33 cellular contexts compared by ENCODE assay signal in genomic region chr12:26055087-26055486, GRCh38.
"Had no signal": no experiment of that assay in that cellular context is flagged by ENCODE, and none has a peak within 500 bp of the region (broad histone marks: within the 10 kb centered on the region; RNA-seq: fewer than 3 reads in every experiment).

No MANE protein-coding gene starts in this region.

- H3K9me3 ChIP-seq: adrenal gland, body of pancreas, esophagus squamous epithelium, gastroesophageal sphincter had no signal

- H3K36me3 ChIP-seq: adrenal gland, esophagus squamous epithelium had no signal

- H3K27me3 ChIP-seq: adrenal gland, body of pancreas, esophagus squamous epithelium, gastroesophageal sphincter, heart right ventricle had no signal

- DNase-seq: activated CD4-positive, alpha-beta T cell treated with anti-CD3 and anti-CD28 coated beads for 1 hour; activated CD4-positive, alpha-beta T cell treated with anti-CD3 and anti-CD28 coated beads for 48 hours; activated CD4-positive, alpha-beta T cell treated with anti-CD3 and anti-CD28 coated beads, Interleukin-2, amount 50 U/mL, for 1 hour; activated CD4-positive, alpha-beta T cell treated with anti-CD3 and anti-CD28 coated beads, Interleukin-2, amount 50 U/mL, for 48 hours; activated CD8-positive, alpha-beta memory T cell treated with anti-CD3 and anti-CD28 coated beads for 24 hours; activated CD8-positive, alpha-beta T cell treated with anti-CD3 and anti-CD28 coated beads for 36 hours; activated effector memory CD4-positive, alpha-beta T cell treated with anti-CD3 and anti-CD28 coated beads, Interleukin-2, amount 50 U/mL, for 16 hours; activated naive CD4-positive, alpha-beta T cell treated with anti-CD3 and anti-CD28 coated beads for 36 hours; activated naive CD8-positive, alpha-beta T cell treated with anti-CD3 and anti-CD28 coated beads for 36 hours; activated naive CD8-positive, alpha-beta T cell treated with anti-CD3 and anti-CD28 coated beads, Interleukin-2, amount 50 U/mL, for 24 hours; activated T-cell treated with anti-CD3 and anti-CD28 coated beads, Interleukin-2, amount 50 U/mL, for 48 hours; amygdala; aorta; body of pancreas; caudate nucleus; cortex of kidney; dermis blood vessel endothelial cell; effector CD4-positive, alpha-beta T cell; effector memory CD8-positive, alpha-beta T cell; esophagus squamous epithelium; foreskin melanocyte; heart right ventricle; T-helper 2 cell had no signal

- H3K36me3 Mint-ChIP-seq: activated naive CD4-positive, alpha-beta T cell treated with anti-CD3 and anti-CD28 coated beads, Interleukin-2, amount 50 U/mL, for 24 hours; activated naive CD8-positive, alpha-beta T cell treated with anti-CD3 and anti-CD28 coated beads for 36 hours had no signal

- H3K27ac ChIP-seq: adrenal gland, body of pancreas, epithelial cell of prostate, esophagus squamous epithelium, gastroesophageal sphincter, heart right ventricle had no signal

- FAIRE-seq: colon, endometrium, endothelial cell of umbilical vein had no signal

- H3K4me1 Mint-ChIP-seq: activated naive CD4-positive, alpha-beta T cell treated with anti-CD3 and anti-CD28 coated beads, Interleukin-2, amount 50 U/mL, for 24 hours; activated naive CD8-positive, alpha-beta T cell treated with anti-CD3 and anti-CD28 coated beads for 36 hours; activated naive CD8-positive, alpha-beta T cell treated with anti-CD3 and anti-CD28 coated beads, Interleukin-2, amount 50 U/mL, for 24 hours had no signal

- H3K27ac Mint-ChIP-seq: activated CD8-positive, alpha-beta T cell treated with anti-CD3 and anti-CD28 coated beads for 36 hours; activated naive CD4-positive, alpha-beta T cell treated with anti-CD3 and anti-CD28 coated beads for 36 hours; activated naive CD4-positive, alpha-beta T cell treated with anti-CD3 and anti-CD28 coated beads, Interleukin-2, amount 50 U/mL, for 24 hours; activated naive CD8-positive, alpha-beta T cell treated with anti-CD3 and anti-CD28 coated beads for 36 hours; activated naive CD8-positive, alpha-beta T cell treated with anti-CD3 and anti-CD28 coated beads, Interleukin-2, amount 50 U/mL, for 24 hours; activated T-helper 1 cell treated with anti-CD3 and anti-CD28 coated beads, Interleukin-12 subunit alpha, Interleukin-12 subunit beta, Interleukin-2, Interleukin-4 antibody, amounts not matched to agents 30 ng/mL and 10 ng/mL and 1 ng/mL, durations not matched to agents 14 hours and 24 hours and 36 hours; activated T-helper 2 cell treated with anti-CD3 and anti-CD28 coated beads, Interferon-gamma antibody, Interleukin-2, Interleukin-4, amounts not matched to agents 10 μg/mL and 5 μg/mL and 100 μg/mL, durations not matched to agents 14 hours and 24 hours and 36 hours; effector memory CD8-positive, alpha-beta T cell had no signal

- H3K4me3 Mint-ChIP-seq: activated CD8-positive, alpha-beta T cell treated with anti-CD3 and anti-CD28 coated beads for 36 hours; activated naive CD4-positive, alpha-beta T cell treated with anti-CD3 and anti-CD28 coated beads for 36 hours; activated naive CD4-positive, alpha-beta T cell treated with anti-CD3 and anti-CD28 coated beads, Interleukin-2, amount 50 U/mL, for 24 hours; activated naive CD8-positive, alpha-beta T cell treated with anti-CD3 and anti-CD28 coated beads for 36 hours; activated naive CD8-positive, alpha-beta T cell treated with anti-CD3 and anti-CD28 coated beads, Interleukin-2, amount 50 U/mL, for 24 hours; activated T-helper 1 cell treated with anti-CD3 and anti-CD28 coated beads, Interleukin-12 subunit alpha, Interleukin-12 subunit beta, Interleukin-2, Interleukin-4 antibody, amounts not matched to agents 30 ng/mL and 10 ng/mL and 1 ng/mL, durations not matched to agents 14 hours and 24 hours and 36 hours; effector memory CD8-positive, alpha-beta T cell; WTC11 had no signal

- ATAC-seq: activated CD8-positive, alpha-beta T cell treated with anti-CD3 and anti-CD28 coated beads for 36 hours; activated naive CD8-positive, alpha-beta T cell treated with anti-CD3 and anti-CD28 coated beads, Interleukin-2, amount 50 U/mL, for 24 hours; body of pancreas; effector memory CD8-positive, alpha-beta T cell; gastroesophageal sphincter; heart right ventricle had no signal

- H3K27me3 Mint-ChIP-seq: activated CD8-positive, alpha-beta T cell treated with anti-CD3 and anti-CD28 coated beads for 36 hours; activated naive CD8-positive, alpha-beta T cell treated with anti-CD3 and anti-CD28 coated beads for 36 hours had no signal

- H3K4me3 ChIP-seq: adrenal gland, body of pancreas, esophagus squamous epithelium, gastroesophageal sphincter, heart right ventricle had no signal

- H3K9me3 Mint-ChIP-seq: activated CD8-positive, alpha-beta T cell treated with anti-CD3 and anti-CD28 coated beads for 36 hours; activated naive CD4-positive, alpha-beta T cell treated with anti-CD3 and anti-CD28 coated beads for 36 hours; activated naive CD4-positive, alpha-beta T cell treated with anti-CD3 and anti-CD28 coated beads, Interleukin-2, amount 50 U/mL, for 24 hours; activated naive CD8-positive, alpha-beta T cell treated with anti-CD3 and anti-CD28 coated beads for 36 hours; activated naive CD8-positive, alpha-beta T cell treated with anti-CD3 and anti-CD28 coated beads, Interleukin-2, amount 50 U/mL, for 24 hours; activated T-helper 1 cell treated with anti-CD3 and anti-CD28 coated beads, Interleukin-12 subunit alpha, Interleukin-12 subunit beta, Interleukin-2, Interleukin-4 antibody, amounts not matched to agents 30 ng/mL and 10 ng/mL and 1 ng/mL, durations not matched to agents 14 hours and 24 hours and 36 hours; activated T-helper 2 cell treated with anti-CD3 and anti-CD28 coated beads, Interferon-gamma antibody, Interleukin-2, Interleukin-4, amounts not matched to agents 10 μg/mL and 5 μg/mL and 100 μg/mL, durations not matched to agents 14 hours and 24 hours and 36 hours; effector memory CD8-positive, alpha-beta T cell; WTC11 had no signal
